10 cellular contexts compared by ENCODE assay signal in genomic region chr3:56919137-56919796, GRCh38.
DNase-seq lines count a peak whose midpoint lies in the region; ATAC-seq and TF ChIP-seq lines count a peak whose summit lies in the region.
"Had no signal": no experiment of that assay in that cellular context is flagged by ENCODE, and none has a peak within 500 bp of the region (broad histone marks: within the 10 kb centered on the region; RNA-seq: fewer than 3 reads in every experiment).

No MANE protein-coding gene starts in this region.

- peak; percentile 30; the same call in 1 of the 2 replicates for TF ChIP-seq CTCF in PC-3 (conservative IDR thresholded peaks at IDR 0.05; ENCODE audit: low read depth, low read length)

- H3K27me3 Mint-ChIP-seq in CD4-positive, CD25-positive, alpha-beta regulatory T cell, result no peaks in the 10 kb centered on the region
- H3K27me3 Mint-ChIP-seq in effector memory CD8-positive, alpha-beta T cell, result no peaks in the 10 kb centered on the region

- H3K4me1 Mint-ChIP-seq in CD4-positive, CD25-positive, alpha-beta regulatory T cell, result peaks cover 54 to 86% (median 64%) of the 10 kb centered on the region in 4 donors
- peaks cover 62 to 84% of the 10 kb centered on the region in 2 donors for H3K4me1 Mint-ChIP-seq in effector memory CD8-positive, alpha-beta T cell (ENCODE audit: low read depth in 2 of 2)

- H3K4me3 ChIP-seq in CD4-positive, CD25-positive, alpha-beta regulatory T cell (ENCODE audit: low read depth, low read length), result peak overlapping the region; percentile 8
- H3K4me3 ChIP-seq in PC-3 (ENCODE audit: low read length), result no peak overlapping the region

- peaks cover 86% of the 10 kb centered on the region for H3K4me1 ChIP-seq in CD4-positive, CD25-positive, alpha-beta regulatory T cell (ENCODE audit: control insufficient read depth, insufficient read depth, low read length, poor library complexity, severe bottlenecking)
- H3K4me1 ChIP-seq in PC-3 (ENCODE audit: insufficient read depth, low read length), result peaks cover 11% of the 10 kb centered on the region

- H3K9me3 ChIP-seq in CD4-positive, CD25-positive, alpha-beta regulatory T cell (ENCODE audit: control insufficient read depth in 2 of 2, low read length in 2 of 2), result no peaks in the 10 kb centered on the region
- no peaks in the 10 kb centered on the region for H3K9me3 ChIP-seq in PC-3 (ENCODE audit: low read length)

- H3K9me3 Mint-ChIP-seq in CD4-positive, CD25-positive, alpha-beta regulatory T cell, result no peaks in the 10 kb centered on the region
- H3K9me3 Mint-ChIP-seq in effector memory CD8-positive, alpha-beta T cell, result no peaks in the 10 kb centered on the region

- H3K36me3 ChIP-seq in CD4-positive, CD25-positive, alpha-beta regulatory T cell (ENCODE audit: control insufficient read depth, insufficient read depth, low read length), result no peaks in the 10 kb centered on the region
- no peaks in the 10 kb centered on the region for H3K36me3 ChIP-seq in PC-3 (ENCODE audit: low read depth, low read length)

- no peak overlapping the region for H3K4me2 ChIP-seq in PC-3 (ENCODE audit: low read length)

- POLR2A ChIA-PET in PC-3 (lab: Charles Lee; ENCODE audit: unreplicated experiment), result no interaction called here

- no peaks in the 10 kb centered on the region for H3K36me3 Mint-ChIP-seq in CD4-positive, CD25-positive, alpha-beta regulatory T cell
- peaks cover 8% of the 10 kb centered on the region for H3K36me3 Mint-ChIP-seq in effector memory CD8-positive, alpha-beta T cell (ENCODE audit: insufficient read depth)

- intact Hi-C loops in PC-3 (cut with micrococcal nuclease), result no loop called here

- no TSS peak for BruUV-seq in PC-3 (replicated peaks; lab: Mats Ljungman, UMichigan)

- no peaks in the 10 kb centered on the region for H3K9me2 ChIP-seq in PC-3 (replicated peaks; ENCODE audit: low read length)

- no peak for ATAC-seq in CD4-positive, CD25-positive, alpha-beta regulatory T cell (ENCODE audit: low read depth in 2 of 2)
- ATAC-seq in PC-3, result no peak
- no peak for ATAC-seq in effector memory CD8-positive, alpha-beta T cell (replicated peaks)
- no peak for ATAC-seq in GM19395 (IDR thresholded peaks at IDR 0.05; ENCODE audit: unreplicated experiment)

- H3K79me2 ChIP-seq in PC-3 (ENCODE audit: low read length), result no peaks in the 10 kb centered on the region

- H3K27me3 ChIP-seq in CD4-positive, CD25-positive, alpha-beta regulatory T cell (ENCODE audit: control insufficient read depth, insufficient read depth, low read length), result no peaks in the 10 kb centered on the region
- H3K27me3 ChIP-seq in PC-3 (ENCODE audit: low read length), result no peaks in the 10 kb centered on the region

- peak overlapping the region; percentile 79 for H3K27ac ChIP-seq in CD4-positive, CD25-positive, alpha-beta regulatory T cell (ENCODE audit: insufficient read depth, low read length, poor library complexity, severe bottlenecking)
- no peak overlapping the region for H3K27ac ChIP-seq in PC-3 (ENCODE audit: low read length)

- CTCF ChIA-PET in PC-3 (lab: Charles Lee), result no interaction called here

- peak in 1 of 3 donors; percentile 32 for DNase-seq in CD4-positive, CD25-positive, alpha-beta regulatory T cell
- DNase-seq in COLO668 (lab: John Stamatoyannopoulos, UW; ENCODE audit: unreplicated experiment) (peak; percentile 17), PC-3 (no peak), NCI-H82 treated with DMSO at 0.1 percent for 48 hours (lab: John Stamatoyannopoulos, UW; ENCODE audit: unreplicated experiment) (no peak), NCI-H774 (lab: John Stamatoyannopoulos, UW) (no peak)
- no peak for DNase-seq in effector memory CD8-positive, alpha-beta T cell
- DNase-seq: NK-92 treated with Interleukin-12 subunit alpha and Interleukin-12 subunit beta, amount 100 ng/mL, for 24 hours; stimulated activated CD4-positive, alpha-beta T cell treated with anti-CD3 and anti-CD28 coated beads, Interleukin-2, amount 100 ng/mL, for 24 hours had no signal

- H3K27ac Mint-ChIP-seq in CD4-positive, CD25-positive, alpha-beta regulatory T cell, result peak overlapping the region; percentile 82 to 97 (median 95)
- peak overlapping the region; percentile 97 for H3K27ac Mint-ChIP-seq in effector memory CD8-positive, alpha-beta T cell
- H3K27ac Mint-ChIP-seq: progenitor cell of endocrine pancreas had no signal

- no peak overlapping the region for H2AFZ ChIP-seq in PC-3 (ENCODE audit: low read length)

- H3K9ac ChIP-seq in PC-3 (ENCODE audit: low read length), result no peak overlapping the region

- H3K4me3 Mint-ChIP-seq in CD4-positive, CD25-positive, alpha-beta regulatory T cell, result peak overlapping the region; percentile 1 to 92 (median 68)
- peak overlapping the region; percentile 23 to 32 for H3K4me3 Mint-ChIP-seq in effector memory CD8-positive, alpha-beta T cell

- H4K20me1 ChIP-seq in PC-3 (ENCODE audit: low read length), result no peaks in the 10 kb centered on the region

- no peaks in the 10 kb centered on the region for H3F3A ChIP-seq in PC-3 (ENCODE audit: low read length, unreplicated experiment)
